Comparison of ENCODE assay signal across 21 cellular contexts in the genomic region with DNA sequence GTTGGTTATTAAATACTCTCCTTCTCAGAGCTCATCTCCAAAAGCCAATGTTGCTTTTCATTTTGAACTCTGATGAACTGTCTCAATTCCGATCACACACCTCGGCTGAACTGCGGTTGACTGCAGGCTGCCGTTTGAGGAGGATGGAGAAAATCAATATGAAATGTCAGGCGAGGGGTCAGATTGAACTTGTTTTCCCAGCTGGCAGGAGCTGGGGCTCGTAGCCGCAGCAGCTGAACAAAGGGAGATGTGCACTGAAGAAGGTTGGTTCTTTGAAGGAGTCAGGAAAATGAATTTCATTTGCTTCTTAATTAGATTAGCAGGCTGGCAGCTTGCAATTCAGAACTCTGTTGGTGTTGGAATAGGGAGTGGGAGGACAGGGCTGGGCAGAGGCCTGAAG.
A peak's percentile ranks its signal among the peaks of the same experiment; 100 is the strongest.
DNase-seq lines count a peak whose midpoint lies in the region; TF ChIP-seq lines count a peak whose summit lies in the region.
"Had no signal": no experiment of that assay in that cellular context is flagged by ENCODE, and none has a peak within 500 bp of the region (broad histone marks: within the 10 kb centered on the region; RNA-seq: fewer than 3 reads in every experiment).

No MANE protein-coding gene starts in this region.

- H3K9me3 ChIP-seq in neuronal stem cell (replicated peaks in 1 of 2; ENCODE audit: control insufficient read depth in 2 of 2, insufficient read depth in 1 of 2, low read depth in 1 of 2, low read length in 2 of 2), result peaks cover 0 to 3% of the 10 kb centered on the region in 2 donors
- peaks cover 7% of the 10 kb centered on the region for H3K9me3 ChIP-seq in left ventricle myocardium inferior (replicated peaks)
- no peaks in the 10 kb centered on the region for H3K9me3 ChIP-seq in tibial nerve

- H3K27ac ChIP-seq in neuronal stem cell (replicated peaks; ENCODE audit: low read length) (no peak overlapping the region), left ventricle myocardium inferior (replicated peaks) (no peak overlapping the region), tibial nerve (no peak overlapping the region)
- H3K27ac ChIP-seq: epithelial cell of prostate, parathyroid adenoma, RWPE1 had no signal

- H2AK5ac ChIP-seq in neuronal stem cell (ENCODE audit: low read depth, low read length), result no peak overlapping the region

- peak overlapping the region in 2 of 5 experiments; percentile 21 to 65 for H3K4me3 Mint-ChIP-seq in brain
- H3K4me3 Mint-ChIP-seq: activated naive CD4-positive, alpha-beta T cell treated with anti-CD3 and anti-CD28 coated beads, Interleukin-2, amount 10 ng/mL, durations not matched to agents 7 days and 5 days; immature natural killer cell; stimulated activated naive CD8-positive, alpha-beta T cell treated with anti-CD3 and anti-CD28 coated beads, Interleukin-15, Interleukin-2, amounts not matched to agents 100 ng/mL and 50 ng/mL, for 24 hours had no signal

- no peak overlapping the region for H4K91ac ChIP-seq in neuronal stem cell (ENCODE audit: low read depth, low read length, poor library complexity)

- no peak for TF ChIP-seq POLR2A in tibial nerve (IDR thresholded peaks at IDR 0.05)

- TF ChIP-seq CTCF in brain (conservative IDR thresholded peaks at IDR 0.05) (no peak), left ventricle myocardium inferior (IDR thresholded peaks at IDR 0.05; ENCODE audit: borderline replicate concordance) (no peak), tibial nerve (IDR thresholded peaks at IDR 0.05) (no peak)

- no peak for TF ChIP-seq EP300 in tibial nerve (IDR thresholded peaks at IDR 0.05)

- H3K18ac ChIP-seq in neuronal stem cell (ENCODE audit: low read length), result no peak overlapping the region

- no peaks in the 10 kb centered on the region for H3K79me1 ChIP-seq in neuronal stem cell (ENCODE audit: low read depth, low read length)

- H2BK5ac ChIP-seq in neuronal stem cell (ENCODE audit: low read length), result no peak overlapping the region

- H3K27ac Mint-ChIP-seq in brain, result peak overlapping the region; percentile 53 to 98 (median 91)
- H3K27ac Mint-ChIP-seq: activated naive CD4-positive, alpha-beta T cell treated with anti-CD3 and anti-CD28 coated beads, Interleukin-2, amount 10 ng/mL, durations not matched to agents 7 days and 5 days; immature natural killer cell; stimulated activated naive CD8-positive, alpha-beta T cell treated with anti-CD3 and anti-CD28 coated beads, Interleukin-15, Interleukin-2, amounts not matched to agents 100 ng/mL and 50 ng/mL, for 24 hours had no signal

- H2BK12ac ChIP-seq in neuronal stem cell (ENCODE audit: low read length), result no peak overlapping the region

- H3K4me1 Mint-ChIP-seq in brain, result peaks cover 15% of the 10 kb centered on the region
- H3K4me1 Mint-ChIP-seq: activated naive CD4-positive, alpha-beta T cell treated with anti-CD3 and anti-CD28 coated beads, Interleukin-2, amount 10 ng/mL, durations not matched to agents 7 days and 5 days had no signal

- H3K36me3 ChIP-seq in neuronal stem cell (replicated peaks in 1 of 2; ENCODE audit: control insufficient read depth in 2 of 2, insufficient read depth in 2 of 2, low read length in 2 of 2) (no peaks in the 10 kb centered on the region), left ventricle myocardium inferior (no peaks in the 10 kb centered on the region), tibial nerve (peaks cover 0 to 27% (median 0%) of the 10 kb centered on the region in 3 donors)

- H3K4me1 ChIP-seq in neuronal stem cell (ENCODE audit: control insufficient read depth in 2 of 2, insufficient read depth in 1 of 2, low read depth in 1 of 2, low read length in 2 of 2), result peaks cover 3 to 12% of the 10 kb centered on the region in 2 donors
- H3K4me1 ChIP-seq in left ventricle myocardium inferior, result no peaks in the 10 kb centered on the region
- no peaks in the 10 kb centered on the region for H3K4me1 ChIP-seq in tibial nerve
- H3K4me1 ChIP-seq: parathyroid adenoma had no signal

- no peak overlapping the region for H2BK15ac ChIP-seq in neuronal stem cell (ENCODE audit: low read length)

- H3K4me3 ChIP-seq in neuronal stem cell (ENCODE audit: low read length in 2 of 2), result peak overlapping the region in 1 of 2 donors; percentile 4
- H3K4me3 ChIP-seq in left ventricle myocardium inferior, result no peak overlapping the region
- H3K4me3 ChIP-seq in tibial nerve, result no peak overlapping the region
- H3K4me3 ChIP-seq: K562, lung had no signal

- H3K9ac ChIP-seq in neuronal stem cell (ENCODE audit: low read depth, low read length, poor library complexity), result no peak overlapping the region
- H3K9ac ChIP-seq: parathyroid adenoma had no signal

- peaks cover 30% of the 10 kb centered on the region for H3K36me3 Mint-ChIP-seq in brain
- H3K36me3 Mint-ChIP-seq: activated naive CD4-positive, alpha-beta T cell treated with anti-CD3 and anti-CD28 coated beads, Interleukin-2, amount 10 ng/mL, durations not matched to agents 7 days and 5 days had no signal

- H3K27me3 Mint-ChIP-seq in brain, result peaks cover 8% of the 10 kb centered on the region
- H3K27me3 Mint-ChIP-seq: activated naive CD4-positive, alpha-beta T cell treated with anti-CD3 and anti-CD28 coated beads, Interleukin-2, amount 10 ng/mL, durations not matched to agents 7 days and 5 days; stimulated activated naive CD8-positive, alpha-beta T cell treated with anti-CD3 and anti-CD28 coated beads, Interleukin-15, Interleukin-2, amounts not matched to agents 100 ng/mL and 50 ng/mL, for 24 hours had no signal

- H3K14ac ChIP-seq in neuronal stem cell (ENCODE audit: low read length), result no peak overlapping the region

- no peak overlapping the region for H3K23ac ChIP-seq in neuronal stem cell (ENCODE audit: low read depth, low read length, poor library complexity)

- no peak overlapping the region for H3K4me2 ChIP-seq in neuronal stem cell (ENCODE audit: insufficient read depth, low read length, poor library complexity, severe bottlenecking)

- peak overlapping the region; percentile 79 for H2AFZ ChIP-seq in neuronal stem cell (ENCODE audit: low read length)
- H2AFZ ChIP-seq: parathyroid adenoma had no signal

- no CpG with 5 or more reads among the region's 7 CpGs for WGBS in neuronal stem cell (ENCODE audit: extremely low coverage in 2 of 2, insufficient read length in 2 of 2, insufficient replicate concordance in 1 of 2), 2 donors
- 77 to 84% methylated on average over 7 of the region's 7 CpGs for WGBS in tibial nerve, 2 donors

- H3K9me3 Mint-ChIP-seq in brain, result peaks cover 0 to 5% (median 0%) of the 10 kb centered on the region in 5 experiments
- H3K9me3 Mint-ChIP-seq: activated naive CD4-positive, alpha-beta T cell treated with anti-CD3 and anti-CD28 coated beads, Interleukin-2, amount 10 ng/mL, durations not matched to agents 7 days and 5 days; immature natural killer cell; stimulated activated naive CD8-positive, alpha-beta T cell treated with anti-CD3 and anti-CD28 coated beads, Interleukin-15, Interleukin-2, amounts not matched to agents 100 ng/mL and 50 ng/mL, for 24 hours had no signal

- intact Hi-C loops in left ventricle myocardium inferior (cut with micrococcal nuclease), result no loop called here
- intact Hi-C loops in posterior cingulate gyrus (cut with DNase I), result no loop called here

- H3K27me3 ChIP-seq in neuronal stem cell (ENCODE audit: control insufficient read depth in 3 of 3, insufficient read depth in 3 of 3, low read depth in 1 of 3, low read length in 3 of 3) (no peaks in the 10 kb centered on the region), left ventricle myocardium inferior (ENCODE audit: low read depth) (no peaks in the 10 kb centered on the region), tibial nerve (no peaks in the 10 kb centered on the region)

- DNase-seq in DMS153 (lab: John Stamatoyannopoulos, UW) (peak; percentile 4), DMS153 treated with DMSO at 0.1 percent for 48 hours (lab: John Stamatoyannopoulos, UW; ENCODE audit: unreplicated experiment) (no peak), NCI-H345 (lab: John Stamatoyannopoulos, UW) (peak; percentile 73), neuronal stem cell (ENCODE audit: low spot score) (no peak), left ventricle myocardium inferior (no peak), tibial nerve (ENCODE audit: low spot score in 2 of 2) (no peak), posterior cingulate gyrus (no peak)
- DNase-seq: activated CD8-positive, alpha-beta memory T cell treated with anti-CD3 and anti-CD28 coated beads for 24 hours; activated naive CD4-positive, alpha-beta T cell treated with anti-CD3 and anti-CD28 coated beads, Interleukin-2, amount 10 ng/mL, durations not matched to agents 7 days and 5 days; activated T-cell treated with anti-CD3 and anti-CD28 coated beads, Interleukin-2, amount 50 U/mL, for 48 hours; central memory CD4-positive, alpha-beta T cell; foreskin fibroblast; immature natural killer cell; NCI-H2081 had no signal

- H2BK120ac ChIP-seq in neuronal stem cell (ENCODE audit: low read depth, low read length), result no peak overlapping the region

- H4K8ac ChIP-seq in neuronal stem cell (ENCODE audit: low read depth, low read length), result no peak overlapping the region

- H3K4ac ChIP-seq in neuronal stem cell (ENCODE audit: low read length), result no peak overlapping the region

Comparison
In these comparisons a context has a peak if more than half of its experiments do, and no peak if none do; other contexts are left out.
1. DNase-seq: peak in DMS153 (single experiment) and NCI-H345 (single experiment); none in DMS153 treated with DMSO at 0.1 percent for 48 hours (single experiment), neuronal stem cell (single experiment), left ventricle myocardium inferior (single experiment), tibial nerve (0 of 2) and posterior cingulate gyrus (0 of 10).